1 cellular context compared by ENCODE assay signal in genomic region chr7:98280791-98281756, GRCh38.
TF ChIP-seq lines count a peak whose summit lies in the region.

BRI3 (plus strand) TSS chr7:98281686; CDS start chr7:98281796, 110 bp downstream.

TF ChIP-seq in K562, 482 proteins besides CTCF, POLR2A, EP300 and RAD21 (continued from another document and continues in another):
- TF ChIP-seq FOXP4 (CRISPR knock-in tag; IDR thresholded peaks at IDR 0.05; ENCODE audit: borderline replicate concordance), result no peak
- no peak for TF ChIP-seq KAT8 (IDR thresholded peaks at IDR 0.05; ENCODE audit: low read depth)
- no peak for TF ChIP-seq ZNF311 (CRISPR knock-in tag; IDR thresholded peaks at IDR 0.05)
- no peak for TF ChIP-seq RCOR1 (IDR thresholded peaks at IDR 0.05; ENCODE audit: borderline replicate concordance in 1 of 2, low read depth in 2 of 2, low read length in 2 of 2)
- TF ChIP-seq VEZF1 (CRISPR knock-in tag; IDR thresholded peaks at IDR 0.05), result peak; percentile 93
- TF ChIP-seq SRSF3 (IDR thresholded peaks at IDR 0.05; ENCODE audit: insufficient read depth, low read length), result no peak
- TF ChIP-seq ZC3H4 (CRISPR knock-in tag; IDR thresholded peaks at IDR 0.05; ENCODE audit: borderline replicate concordance), result no peak
- TF ChIP-seq FOSL1 (tag; conservative IDR thresholded peaks at IDR 0.05), result no peak
- TF ChIP-seq ZNF778 (CRISPR knock-in tag; IDR thresholded peaks at IDR 0.05), result no peak
- TF ChIP-seq ZNF586 (CRISPR knock-in tag; conservative IDR thresholded peaks at IDR 0.05), result no peak
- no peak for TF ChIP-seq MCM2 (IDR thresholded peaks at IDR 0.05; ENCODE audit: low read depth)
- no peak for TF ChIP-seq BMI1 (IDR thresholded peaks at IDR 0.05; ENCODE audit: low read length)
- no peak for TF ChIP-seq ZNF146 (CRISPR knock-in tag; IDR thresholded peaks at IDR 0.05; ENCODE audit: unreplicated experiment)
- no peak for TF ChIP-seq MEIS2 (IDR thresholded peaks at IDR 0.05; ENCODE audit: partially characterized antibody)
- no peak for TF ChIP-seq PURB (CRISPR knock-in tag; IDR thresholded peaks at IDR 0.05; ENCODE audit: low read depth)
- no peak for TF ChIP-seq CREB5 (CRISPR knock-in tag; IDR thresholded peaks at IDR 0.05)
- no peak for TF ChIP-seq ZBTB5 (IDR thresholded peaks at IDR 0.05)
- TF ChIP-seq POLR2G (IDR thresholded peaks at IDR 0.05; ENCODE audit: low read depth, low read length), result peak; percentile 58
- no peak for TF ChIP-seq RBM14 (IDR thresholded peaks at IDR 0.05; ENCODE audit: borderline replicate concordance, insufficient read depth, low read depth, low read length)
- no peak for TF ChIP-seq SMAD3 (CRISPR knock-in tag; conservative IDR thresholded peaks at IDR 0.05)
- no peak for TF ChIP-seq HOXB6 (CRISPR knock-in tag; IDR thresholded peaks at IDR 0.05; ENCODE audit: borderline replicate concordance)
- no peak for TF ChIP-seq NCOA1 (IDR thresholded peaks at IDR 0.05; ENCODE audit: low read depth)
- TF ChIP-seq TSC22D4 (tag; IDR thresholded peaks at IDR 0.05), result no peak
- no peak for TF ChIP-seq ZNF184 (CRISPR knock-in tag; IDR thresholded peaks at IDR 0.05)
- peak; percentile 77; the same call in 1 of the 2 replicates for TF ChIP-seq ZBTB7A (IDR thresholded peaks at IDR 0.05; ENCODE audit: borderline replicate concordance, control insufficient read depth, low read depth, low read length)
- no peak for TF ChIP-seq GABPB2 (CRISPR knock-in tag; conservative IDR thresholded peaks at IDR 0.05)
- no peak for TF ChIP-seq ILK (tag; IDR thresholded peaks at IDR 0.05; ENCODE audit: borderline replicate concordance, low read depth)
- no peak for TF ChIP-seq CBX1 (IDR thresholded peaks at IDR 0.05; ENCODE audit: low read depth)
- TF ChIP-seq ZNF76 (CRISPR knock-in tag; IDR thresholded peaks at IDR 0.05; ENCODE audit: borderline replicate concordance), result no peak
- no peak for TF ChIP-seq HSF4 (CRISPR knock-in tag; IDR thresholded peaks at IDR 0.05; ENCODE audit: borderline replicate concordance)
- TF ChIP-seq ZNF134 (CRISPR knock-in tag; conservative IDR thresholded peaks at IDR 0.05), result no peak
- peak; percentile 36; the same call in 1 of the 2 replicates for TF ChIP-seq L3MBTL2 (IDR thresholded peaks at IDR 0.05)
- peak; percentile 73; the same call in 1 of the 2 replicates for TF ChIP-seq ZNF740 (CRISPR knock-in tag; IDR thresholded peaks at IDR 0.05)
- peak in 1 of 2 experiments; percentile 84; a peak in 2 of 4 replicates for TF ChIP-seq ZNF740 (tag; IDR thresholded peaks at IDR 0.05)
- TF ChIP-seq FOXO4 (CRISPR knock-in tag; IDR thresholded peaks at IDR 0.05), result no peak
- no peak for TF ChIP-seq NFE2L1 (tag; IDR thresholded peaks at IDR 0.05; ENCODE audit: borderline replicate concordance, low read depth)
- peak; percentile 47; the same call in 1 of the 2 replicates for TF ChIP-seq E2F3 (CRISPR knock-in tag; IDR thresholded peaks at IDR 0.05)
- TF ChIP-seq ZFPM2 (CRISPR knock-in tag; IDR thresholded peaks at IDR 0.05), result no peak
- TF ChIP-seq ZFX (CRISPR knock-in tag; IDR thresholded peaks at IDR 0.05), result peak; percentile 51
- no peak for TF ChIP-seq TRIM24 (IDR thresholded peaks at IDR 0.05)
- no peak for TF ChIP-seq STAT5B (CRISPR knock-in tag; IDR thresholded peaks at IDR 0.05)
- no peak for TF ChIP-seq LARP7 (IDR thresholded peaks at IDR 0.05)
- TF ChIP-seq NR1H2 (CRISPR knock-in tag; IDR thresholded peaks at IDR 0.05), result no peak
- no peak for TF ChIP-seq ZNF655 (CRISPR knock-in tag; IDR thresholded peaks at IDR 0.05)
- TF ChIP-seq PHF8 (IDR thresholded peaks at IDR 0.05; ENCODE audit: borderline replicate concordance, low read length), result peak; percentile 58; the same call in 1 of the 2 replicates
- 0 out of 2 replicates have a peak, but pooled peaks have one; percentile 20 for TF ChIP-seq BHLHE40 (IDR thresholded peaks at IDR 0.05; ENCODE audit: low read length)
- TF ChIP-seq ZKSCAN8 (CRISPR knock-in tag; IDR thresholded peaks at IDR 0.05), result no peak
- TF ChIP-seq KLF10 (CRISPR knock-in tag; IDR thresholded peaks at IDR 0.05), result no peak
- no peak for TF ChIP-seq ERF (CRISPR knock-in tag; IDR thresholded peaks at IDR 0.05)
- no peak for TF ChIP-seq ZBTB40 (IDR thresholded peaks at IDR 0.05)
- TF ChIP-seq ZBTB40 (CRISPR knock-in tag; IDR thresholded peaks at IDR 0.05), result no peak
- no peak for TF ChIP-seq ZNF23 (CRISPR knock-in tag; IDR thresholded peaks at IDR 0.05)
